In genomic region chr7:154183482-154183881, GRCh38 we compare ENCODE assay signal across 2 cellular contexts.
TF ChIP-seq lines count a peak whose summit lies in the region.

No MANE protein-coding gene starts in this region.

TF ChIP-seq in IMR-90, 13 proteins besides CTCF, POLR2A, EP300 and RAD21 (continued from another document):
- TF ChIP-seq MAFK (IDR thresholded peaks at IDR 0.05; ENCODE audit: low read depth, low read length) (no peak), RCOR1 (IDR thresholded peaks at IDR 0.05; ENCODE audit: insufficient replicate concordance, low read length) (no peak), SMC3 (IDR thresholded peaks at IDR 0.05; ENCODE audit: low read depth, low read length) (no peak), ELK1 (IDR thresholded peaks at IDR 0.05; ENCODE audit: borderline replicate concordance, low read depth, low read length) (no peak), CHD1 (IDR thresholded peaks at IDR 0.05; ENCODE audit: low read depth, low read length) (no peak), FOS (IDR thresholded peaks at IDR 0.05; ENCODE audit: low read depth, low read length) (no peak), MXI1 (IDR thresholded peaks at IDR 0.05; ENCODE audit: borderline replicate concordance, low read depth, low read length) (no peak), RFX5 (IDR thresholded peaks at IDR 0.05; ENCODE audit: low read depth, low read length) (no peak)
- TF ChIP-seq, protein P1, sequence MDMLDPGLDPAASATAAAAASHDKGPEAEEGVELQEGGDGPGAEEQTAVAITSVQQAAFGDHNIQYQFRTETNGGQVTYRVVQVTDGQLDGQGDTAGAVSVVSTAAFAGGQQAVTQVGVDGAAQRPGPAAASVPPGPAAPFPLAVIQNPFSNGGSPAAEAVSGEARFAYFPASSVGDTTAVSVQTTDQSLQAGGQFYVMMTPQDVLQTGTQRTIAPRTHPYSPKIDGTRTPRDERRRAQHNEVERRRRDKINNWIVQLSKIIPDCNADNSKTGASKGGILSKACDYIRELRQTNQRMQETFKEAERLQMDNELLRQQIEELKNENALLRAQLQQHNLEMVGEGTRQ (IDR thresholded peaks at IDR 0.05; ENCODE audit: low read depth, low read length) = no peak

TF ChIP-seq in K562, 482 proteins besides CTCF, POLR2A, EP300 and RAD21 (continued from another document):
- TF ChIP-seq, protein P2, sequence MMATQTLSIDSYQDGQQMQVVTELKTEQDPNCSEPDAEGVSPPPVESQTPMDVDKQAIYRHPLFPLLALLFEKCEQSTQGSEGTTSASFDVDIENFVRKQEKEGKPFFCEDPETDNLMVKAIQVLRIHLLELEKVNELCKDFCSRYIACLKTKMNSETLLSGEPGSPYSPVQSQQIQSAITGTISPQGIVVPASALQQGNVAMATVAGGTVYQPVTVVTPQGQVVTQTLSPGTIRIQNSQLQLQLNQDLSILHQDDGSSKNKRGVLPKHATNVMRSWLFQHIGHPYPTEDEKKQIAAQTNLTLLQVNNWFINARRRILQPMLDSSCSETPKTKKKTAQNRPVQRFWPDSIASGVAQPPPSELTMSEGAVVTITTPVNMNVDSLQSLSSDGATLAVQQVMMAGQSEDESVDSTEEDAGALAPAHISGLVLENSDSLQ (IDR thresholded peaks at IDR 0.05) = 0 out of 2 replicates have a peak, but pooled peaks have one; percentile 40
- no peak for TF ChIP-seq STAG1 (CRISPR knock-in tag; IDR thresholded peaks at IDR 0.05; ENCODE audit: borderline replicate concordance)
